In genomic region chr3:38829404-38829803, GRCh38 we compare ENCODE assay signal across 12 cellular contexts. TPM values are rescaled to one million over a fixed set of nuclear protein-coding genes. Genes with fewer than 3 reads are reported as not detected.
DNase-seq lines count a peak whose midpoint lies in the region; ATAC-seq and TF ChIP-seq lines count a peak whose summit lies in the region.
"Had no signal": no experiment of that assay in that cellular context is flagged by ENCODE, and none has a peak within 500 bp of the region (broad histone marks: within the 10 kb centered on the region; RNA-seq: fewer than 3 reads in every experiment).

No MANE protein-coding gene starts in this region.

- intact Hi-C loops in Right ventricle myocardium inferior (cut with DNase I) = no loop called here
- intact Hi-C loops in cardiac septum (cut with DNase I) = no loop called here
- intact Hi-C loops in body of pancreas (cut with DNase I) = no loop called here

- TF ChIP-seq CTCF in body of pancreas (IDR thresholded peaks at IDR 0.05) (no peak), WERI-Rb-1 (IDR thresholded peaks at IDR 0.05; ENCODE audit: low read depth, low read length) (no peak)

- no peak for DNase-seq in Right ventricle myocardium inferior (ENCODE audit: missing footprints)
- DNase-seq in cardiac septum (ENCODE audit: low spot score) = no peak
- peak in 2 of 4 donors; percentile 12 to 14 for DNase-seq in body of pancreas
- DNase-seq in kidney glomerular epithelial cell (lab: John Stamatoyannopoulos, UW) = peak; percentile 82
- DNase-seq in DMS79 treated with DMSO at 0.1 percent for 48 hours (lab: John Stamatoyannopoulos, UW) = no peak
- no peak for DNase-seq in WERI-Rb-1
- DNase-seq: NCI-H187 treated with DMSO at 0.1 percent for 48 hours had no signal

- no peaks in the 10 kb centered on the region for H3K36me3 ChIP-seq in body of pancreas (replicated peaks in 1 of 2; ENCODE audit: insufficient read depth in 1 of 2, low read depth in 2 of 2)
- H3K36me3 ChIP-seq in WERI-Rb-1 = no peaks in the 10 kb centered on the region

- H3K9me3 ChIP-seq in body of pancreas (no peaks in the 10 kb centered on the region), WERI-Rb-1 (ENCODE audit: severe bottlenecking) (no peaks in the 10 kb centered on the region)

- H3K27me3 ChIP-seq in body of pancreas = no peaks in the 10 kb centered on the region
- H3K27me3 ChIP-seq in WERI-Rb-1 (ENCODE audit: insufficient read depth, low read depth, severe bottlenecking) = peaks cover 36% of the 10 kb centered on the region

- TF ChIP-seq POLR2A in body of pancreas (IDR thresholded peaks at IDR 0.05) (no peak), GM18505 (IDR thresholded peaks at IDR 0.05; ENCODE audit: borderline replicate concordance, extremely low read depth, insufficient read depth, insufficient read length) (no peak)

- H3K4me3 ChIP-seq in body of pancreas (no peak overlapping the region), WERI-Rb-1 (ENCODE audit: low read depth, low read length) (no peak overlapping the region)

- peak; percentile 84 for ATAC-seq in Right ventricle myocardium inferior
- peak; percentile 40 for ATAC-seq in body of pancreas
- no peak for ATAC-seq in HG02798 (IDR thresholded peaks at IDR 0.05; ENCODE audit: poor library complexity, unreplicated experiment)
- no peak for ATAC-seq in GM18505 (IDR thresholded peaks at IDR 0.05; ENCODE audit: unreplicated experiment)

- no peak overlapping the region for H3K27ac ChIP-seq in body of pancreas
- no peak overlapping the region for H3K27ac ChIP-seq in WERI-Rb-1
- H3K27ac ChIP-seq: C4-2B had no signal

- 47 to 53% methylated on average over 6 of the region's 6 CpGs for WGBS in body of pancreas, 2 donors

- H3K4me1 ChIP-seq in body of pancreas = peaks cover 4% of the 10 kb centered on the region

RNA-seq across cellular contexts. Expression of gene SCN10A, which starts 13.4 kb away (rescaled TPM):
- total RNA-seq in Right ventricle myocardium inferior (0.14 TPM), cardiac septum (0.08 TPM), body of pancreas (not detected)
- total RNA-seq: activated T-helper 1 cell treated with anti-CD3 and anti-CD28 coated beads, Interleukin-12 subunit alpha, Interleukin-12 subunit beta, Interleukin-2, Interleukin-4 antibody, amounts not matched to agents 30 ng/mL and 10 ng/mL and 1 ng/mL, durations not matched to agents 14 hours and 24 hours and 36 hours; progenitor cell of endocrine pancreas had no signal

Comparison
In these comparisons a context has a peak if more than half of its experiments do, and no peak if none do; other contexts are left out.
1. ATAC-seq: peak in Right ventricle myocardium inferior (single experiment) and body of pancreas (single experiment); none in HG02798 (single experiment) and GM18505 (single experiment).